ENCODE assay signal across 8 cellular contexts in the genomic region with DNA sequence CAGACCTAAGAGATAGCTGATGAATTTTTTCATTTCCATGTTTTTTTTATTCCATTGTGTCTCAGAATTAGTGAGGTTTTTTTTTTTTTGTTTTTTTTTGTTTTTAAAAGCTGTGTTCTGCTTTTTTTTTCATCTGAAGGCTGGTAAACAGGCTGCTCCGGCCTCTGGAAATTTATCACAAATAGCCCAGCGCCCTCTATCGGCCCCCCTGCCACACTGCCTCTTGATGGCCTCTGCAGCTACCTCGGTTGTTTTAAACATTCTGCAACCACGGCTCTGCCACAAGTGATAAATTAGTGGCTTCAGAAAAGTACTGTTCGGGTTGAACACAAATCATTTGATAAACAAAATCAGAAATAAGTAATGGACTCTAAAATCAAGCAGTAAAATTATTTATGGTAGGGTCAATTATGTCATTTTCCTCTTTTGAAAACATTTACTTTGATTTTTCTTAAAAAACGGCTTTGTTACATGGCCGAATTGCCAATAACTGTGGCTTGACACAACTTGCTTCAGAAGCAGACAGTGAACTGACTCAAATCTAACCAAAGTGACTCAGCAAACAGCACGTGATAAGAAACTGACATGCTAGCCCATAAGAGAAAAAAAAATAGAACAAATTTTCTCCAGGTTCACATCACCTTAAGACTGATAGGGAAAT.
A peak's percentile ranks its signal among the peaks of the same experiment; 100 is the strongest.
DNase-seq lines count a peak whose midpoint lies in the region; ATAC-seq and TF ChIP-seq lines count a peak whose summit lies in the region.

No MANE protein-coding gene starts in this region.

- H3K4me3 ChIP-seq in cardiac muscle cell, result no peak overlapping the region

- ATAC-seq in GM18868 (IDR thresholded peaks at IDR 0.05; ENCODE audit: unreplicated experiment), result peak; percentile 82

- DNase-seq in C1 segment of cervical spinal cord (lab: John Stamatoyannopoulos, UW), result peak in 12 of 14 donors; percentile 6 to 83 (median 23)
- DNase-seq in HK-2 (ENCODE audit: unreplicated experiment), result peak; percentile 47
- DNase-seq in RPMI7951 (ENCODE audit: low read depth), result peak; percentile 34
- peak; percentile 33 for DNase-seq in activated naive CD4-positive, alpha-beta T cell treated with Interleukin-2 at 50 U/mL for 16 hours
- DNase-seq in cardiac muscle cell (ENCODE audit: low read depth in 1 of 2, low spot score in 1 of 2), result peak; percentile 76 to 80
- peak; percentile 50 for DNase-seq in putamen (ENCODE audit: low spot score)
- DNase-seq in NCI-H128 (lab: John Stamatoyannopoulos, UW; ENCODE audit: unreplicated experiment), result no peak

- H3K27ac ChIP-seq in cardiac muscle cell, result no peak overlapping the region

- no peaks in the 10 kb centered on the region for H3K27me3 ChIP-seq in cardiac muscle cell

- H3K36me3 ChIP-seq in cardiac muscle cell, result no peaks in the 10 kb centered on the region

- H3K4me1 ChIP-seq in cardiac muscle cell (ENCODE audit: low read depth), result no peaks in the 10 kb centered on the region

- H3K9me3 ChIP-seq in cardiac muscle cell (ENCODE audit: low read depth), result no peaks in the 10 kb centered on the region

- TF ChIP-seq CTCF in cardiac muscle cell (IDR thresholded peaks at IDR 0.05; ENCODE audit: low read depth, low read length), result peak; percentile 88
